Comparison of ENCODE assay signal across 15 cellular contexts in genomic region chr12:113327000-113327399, GRCh38. TPM values are rescaled to one million over a fixed set of nuclear protein-coding genes. Genes with fewer than 3 reads are reported as not detected.
A peak's percentile ranks its signal among the peaks of the same experiment; 100 is the strongest.
DNase-seq lines count a peak whose midpoint lies in the region; ATAC-seq and TF ChIP-seq lines count a peak whose summit lies in the region.
"Had no signal": no experiment of that assay in that cellular context is flagged by ENCODE, and none has a peak within 500 bp of the region (broad histone marks: within the 10 kb centered on the region; RNA-seq: fewer than 3 reads in every experiment).

No MANE protein-coding gene starts in this region.

- H3K36me3 Mint-ChIP-seq in naive thymus-derived CD4-positive, alpha-beta T cell = peaks cover 13 to 67% (median 42%) of the 10 kb centered on the region in 5 donors

- no peak for TF ChIP-seq CTCF in esophagus muscularis mucosa (IDR thresholded peaks at IDR 0.05)

- TF ChIP-seq EP300 in esophagus muscularis mucosa (IDR thresholded peaks at IDR 0.05) = no peak

- 77% methylated on average over 1 of the region's 2 CpGs for WGBS in esophagus muscularis mucosa

- H3K4me1 Mint-ChIP-seq in naive thymus-derived CD4-positive, alpha-beta T cell = peaks cover 32 to 71% (median 49%) of the 10 kb centered on the region in 7 donors

- no peak overlapping the region for H3K4me3 ChIP-seq in esophagus muscularis mucosa
- no peak overlapping the region for H3K4me3 ChIP-seq in naive thymus-derived CD4-positive, alpha-beta T cell (ENCODE audit: low read length)
- H3K4me3 ChIP-seq: tibial artery had no signal

- H3K36me3 ChIP-seq in esophagus muscularis mucosa = peaks cover 0 to 29% (median 22%) of the 10 kb centered on the region in 4 donors
- peaks cover 0 to 60% (median 7%) of the 10 kb centered on the region in 3 experiments for H3K36me3 ChIP-seq in naive thymus-derived CD4-positive, alpha-beta T cell (ENCODE audit: control insufficient read depth in 2 of 3, insufficient read depth in 3 of 3, low read length in 3 of 3)

- peaks cover 13 to 32% (median 19%) of the 10 kb centered on the region in 4 donors for H3K4me1 ChIP-seq in esophagus muscularis mucosa
- H3K4me1 ChIP-seq in naive thymus-derived CD4-positive, alpha-beta T cell (ENCODE audit: control insufficient read depth in 2 of 2, insufficient read depth in 2 of 2, low read length in 2 of 2) = peaks cover 0 to 9% of the 10 kb centered on the region in 2 donors

- ATAC-seq in Right ventricle myocardium inferior (peak; percentile 32), GM18517 (IDR thresholded peaks at IDR 0.05; ENCODE audit: unreplicated experiment) (no peak)
- no peak for ATAC-seq in naive thymus-derived CD4-positive, alpha-beta T cell
- ATAC-seq: natural killer cell treated with Interleukin-12 subunit alpha and Interleukin-12 subunit beta and Interleukin-15 and Interleukin-18, amount 100 ng/mL, for 72 hours had no signal

- POLR2A ChIA-PET in naive thymus-derived CD4-positive, alpha-beta T cell (lab: Charles Lee) = interaction anchor here (0.6 to 0.7 kb wide), 2 partner anchors 35 to 72 kb away, joined by 3 read pairs; no protein-coding TSS in a partner anchor

- TF ChIP-seq POLR2A in esophagus muscularis mucosa (IDR thresholded peaks at IDR 0.05; ENCODE audit: low read depth) = no peak

- CTCF ChIA-PET in naive thymus-derived CD4-positive, alpha-beta T cell (lab: Charles Lee) = interaction anchor here (0.8 kb wide), 1 partner anchor 59 kb away, joined by 3 read pairs; no protein-coding TSS in a partner anchor

- no peaks in the 10 kb centered on the region for H3K27me3 Mint-ChIP-seq in naive thymus-derived CD4-positive, alpha-beta T cell
- H3K27me3 Mint-ChIP-seq: natural killer cell treated with Interleukin-12 subunit alpha and Interleukin-12 subunit beta and Interleukin-15 and Interleukin-18, amount 100 ng/mL, for 72 hours had no signal

- H3K27ac Mint-ChIP-seq in naive thymus-derived CD4-positive, alpha-beta T cell = peak overlapping the region in 5 of 9 donors; percentile 38 to 92 (median 79)
- H3K27ac Mint-ChIP-seq: natural killer cell treated with Interleukin-12 subunit alpha and Interleukin-12 subunit beta and Interleukin-15 and Interleukin-18, amount 100 ng/mL, for 72 hours had no signal

- no peaks in the 10 kb centered on the region for H3K27me3 ChIP-seq in esophagus muscularis mucosa
- H3K27me3 ChIP-seq in naive thymus-derived CD4-positive, alpha-beta T cell (ENCODE audit: control insufficient read depth in 2 of 2, insufficient read depth in 2 of 2, low read length in 2 of 2) = no peaks in the 10 kb centered on the region
- H3K27me3 ChIP-seq: tibial artery had no signal

- intact Hi-C loops in Right ventricle myocardium inferior (cut with DNase I) (no loop called here), cardiac septum (cut with DNase I) (no loop called here), esophagus muscularis mucosa (cut with DNase I) (no loop called here)
- intact Hi-C loops in naive thymus-derived CD4-positive, alpha-beta T cell (cut with micrococcal nuclease) = no loop called here

- DNase-seq in Right ventricle myocardium inferior (ENCODE audit: missing footprints) (no peak), cardiac septum (ENCODE audit: low spot score) (no peak), esophagus muscularis mucosa (ENCODE audit: extremely low spot score) (no peak), DMS79 treated with DMSO at 0.1 percent for 48 hours (lab: John Stamatoyannopoulos, UW) (no peak), NCI-H1694 treated with DMSO at 0.1 percent for 48 hours (lab: John Stamatoyannopoulos, UW) (no peak), islet precursor cell (no peak)
- DNase-seq in naive thymus-derived CD4-positive, alpha-beta T cell = no peak
- DNase-seq: ACHN, NCI-H1694, NCI-H82, SIG-M5, tibial artery had no signal

- H3K9me3 Mint-ChIP-seq in naive thymus-derived CD4-positive, alpha-beta T cell = peaks cover 0 to 2% (median 0%) of the 10 kb centered on the region in 11 donors
- H3K9me3 Mint-ChIP-seq: natural killer cell treated with Interleukin-12 subunit alpha and Interleukin-12 subunit beta and Interleukin-15 and Interleukin-18, amount 100 ng/mL, for 72 hours had no signal

- H3K9me3 ChIP-seq in esophagus muscularis mucosa = no peaks in the 10 kb centered on the region
- no peaks in the 10 kb centered on the region for H3K9me3 ChIP-seq in naive thymus-derived CD4-positive, alpha-beta T cell (ENCODE audit: control insufficient read depth in 2 of 3, low read length in 3 of 3)
- H3K9me3 ChIP-seq: tibial artery had no signal

- H3K27ac ChIP-seq in esophagus muscularis mucosa (replicated peaks in 1 of 4) = peak overlapping the region; percentile 20 to 54 (median 50)
- H3K27ac ChIP-seq in naive thymus-derived CD4-positive, alpha-beta T cell (ENCODE audit: low read depth, low read length) = no peak overlapping the region
- H3K27ac ChIP-seq: KMS-11 had no signal

- peak overlapping the region in 2 of 10 donors; percentile 32 to 49 for H3K4me3 Mint-ChIP-seq in naive thymus-derived CD4-positive, alpha-beta T cell
- H3K4me3 Mint-ChIP-seq: natural killer cell treated with Interleukin-12 subunit alpha and Interleukin-12 subunit beta and Interleukin-15 and Interleukin-18, amount 100 ng/mL, for 72 hours had no signal

RNA-seq across cellular contexts. Expression of gene SLC8B1, which starts 7.9 kb away (rescaled TPM):
- 13.3 TPM for total RNA-seq in Right ventricle myocardium inferior
- 11.0 TPM for total RNA-seq in cardiac septum
- 10 to 100 TPM; 19.1 to 22.8 (median 19.8) TPM for total RNA-seq in esophagus muscularis mucosa
- 100 to 1,000 TPM in 4 of 5 experiments, 10 to 100 TPM in 1; 40.9 to 169 (median 140) TPM for total RNA-seq in naive thymus-derived CD4-positive, alpha-beta T cell
- polyA plus RNA-seq in naive thymus-derived CD4-positive, alpha-beta T cell = 100 to 1,000 TPM in 1 of 2 donors, 10 to 100 TPM in 1; 68.1 to 144 TPM

RNA-seq across cellular contexts. Expression of gene PLBD2, which starts 31.4 kb away (rescaled TPM):
- 40.3 TPM for total RNA-seq in Right ventricle myocardium inferior
- 30.8 TPM for total RNA-seq in cardiac septum
- 10 to 100 TPM; 30.2 to 60.9 (median 33.1) TPM for total RNA-seq in esophagus muscularis mucosa
- total RNA-seq in naive thymus-derived CD4-positive, alpha-beta T cell = 10 to 100 TPM; 13.2 to 25.4 (median 14.9) TPM
- polyA plus RNA-seq in naive thymus-derived CD4-positive, alpha-beta T cell = 10 to 100 TPM in 1 of 2 donors, 1 to 10 TPM in 1; 7.8 to 10.6 TPM
